ENCODE assay signal across 1 cellular context in the genomic region with DNA sequence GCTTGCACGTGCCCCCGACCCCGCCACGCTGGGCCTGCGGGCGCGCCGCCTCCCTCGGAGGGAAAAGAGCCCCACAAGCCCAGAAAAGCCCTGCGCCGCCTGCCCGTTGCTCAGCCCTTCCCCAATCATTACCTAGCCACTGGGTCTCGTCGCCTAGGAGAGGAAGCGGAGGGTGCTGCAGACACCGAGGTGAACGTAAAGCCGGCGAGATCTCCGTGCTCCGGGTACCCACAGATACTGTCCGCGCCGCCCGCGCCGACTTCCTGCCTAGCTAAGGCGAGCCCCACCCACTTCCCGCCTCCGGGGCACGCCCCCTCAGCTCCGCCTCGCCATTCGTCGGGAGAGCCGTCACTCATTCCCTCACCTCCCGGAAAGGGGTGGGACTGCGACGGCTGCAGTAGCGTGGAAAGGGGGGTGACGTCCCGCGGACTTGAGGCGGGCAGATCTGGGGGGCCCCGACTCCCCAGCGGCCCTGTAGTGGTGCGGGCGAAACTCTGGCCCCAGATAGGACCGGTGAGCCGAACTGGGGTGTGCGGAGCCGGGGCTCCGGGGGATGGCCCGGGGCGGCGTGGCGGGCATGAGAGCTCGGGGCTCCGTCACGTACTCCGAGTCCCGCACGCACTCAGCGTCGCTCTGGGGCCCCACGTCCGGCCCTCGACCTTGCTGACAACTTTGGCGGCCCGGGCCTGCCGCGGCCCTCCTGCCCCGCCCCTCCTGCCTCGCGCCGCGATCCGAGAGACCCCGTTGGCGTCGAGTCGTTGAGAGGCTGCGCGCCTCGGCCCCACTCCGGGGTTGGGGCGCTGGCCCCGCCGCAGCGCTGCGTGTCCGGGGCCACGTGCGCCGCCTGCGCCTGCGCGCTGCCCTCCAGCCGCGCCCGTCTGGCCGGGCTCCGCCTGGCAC.
TF ChIP-seq lines count a peak whose summit lies in the region.

A gene (minus strand): TSS at position 239 of the 900 bp plus-strand sequence. CDS start 3,778 bp downstream, outside the sequence.

TF ChIP-seq in WTC11, 78 proteins besides CTCF, POLR2A, EP300 and RAD21 (continued from another document and continues in another):
- no peak for TF ChIP-seq FOXJ3 (CRISPR knock-in tag; IDR thresholded peaks at IDR 0.05; ENCODE audit: borderline replicate concordance)
- TF ChIP-seq, protein P1, sequence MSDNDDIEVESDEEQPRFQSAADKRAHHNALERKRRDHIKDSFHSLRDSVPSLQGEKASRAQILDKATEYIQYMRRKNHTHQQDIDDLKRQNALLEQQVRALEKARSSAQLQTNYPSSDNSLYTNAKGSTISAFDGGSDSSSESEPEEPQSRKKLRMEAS (CRISPR knock-in tag; IDR thresholded peaks at IDR 0.05): peak; percentile 95
- TF ChIP-seq, protein P2, sequence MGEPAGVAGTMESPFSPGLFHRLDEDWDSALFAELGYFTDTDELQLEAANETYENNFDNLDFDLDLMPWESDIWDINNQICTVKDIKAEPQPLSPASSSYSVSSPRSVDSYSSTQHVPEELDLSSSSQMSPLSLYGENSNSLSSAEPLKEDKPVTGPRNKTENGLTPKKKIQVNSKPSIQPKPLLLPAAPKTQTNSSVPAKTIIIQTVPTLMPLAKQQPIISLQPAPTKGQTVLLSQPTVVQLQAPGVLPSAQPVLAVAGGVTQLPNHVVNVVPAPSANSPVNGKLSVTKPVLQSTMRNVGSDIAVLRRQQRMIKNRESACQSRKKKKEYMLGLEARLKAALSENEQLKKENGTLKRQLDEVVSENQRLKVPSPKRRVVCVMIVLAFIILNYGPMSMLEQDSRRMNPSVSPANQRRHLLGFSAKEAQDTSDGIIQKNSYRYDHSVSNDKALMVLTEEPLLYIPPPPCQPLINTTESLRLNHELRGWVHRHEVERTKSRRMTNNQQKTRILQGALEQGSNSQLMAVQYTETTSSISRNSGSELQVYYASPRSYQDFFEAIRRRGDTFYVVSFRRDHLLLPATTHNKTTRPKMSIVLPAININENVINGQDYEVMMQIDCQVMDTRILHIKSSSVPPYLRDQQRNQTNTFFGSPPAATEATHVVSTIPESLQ (CRISPR knock-in tag; IDR thresholded peaks at IDR 0.05): no peak
- TF ChIP-seq, protein P3, sequence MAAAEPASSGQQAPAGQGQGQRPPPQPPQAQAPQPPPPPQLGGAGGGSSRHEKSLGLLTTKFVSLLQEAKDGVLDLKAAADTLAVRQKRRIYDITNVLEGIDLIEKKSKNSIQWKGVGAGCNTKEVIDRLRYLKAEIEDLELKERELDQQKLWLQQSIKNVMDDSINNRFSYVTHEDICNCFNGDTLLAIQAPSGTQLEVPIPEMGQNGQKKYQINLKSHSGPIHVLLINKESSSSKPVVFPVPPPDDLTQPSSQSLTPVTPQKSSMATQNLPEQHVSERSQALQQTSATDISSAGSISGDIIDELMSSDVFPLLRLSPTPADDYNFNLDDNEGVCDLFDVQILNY (CRISPR knock-in tag; IDR thresholded peaks at IDR 0.05): peak; percentile 33
- peak; percentile 83 for TF ChIP-seq ETV6 (CRISPR knock-in tag; IDR thresholded peaks at IDR 0.05)
- TF ChIP-seq, protein P4, sequence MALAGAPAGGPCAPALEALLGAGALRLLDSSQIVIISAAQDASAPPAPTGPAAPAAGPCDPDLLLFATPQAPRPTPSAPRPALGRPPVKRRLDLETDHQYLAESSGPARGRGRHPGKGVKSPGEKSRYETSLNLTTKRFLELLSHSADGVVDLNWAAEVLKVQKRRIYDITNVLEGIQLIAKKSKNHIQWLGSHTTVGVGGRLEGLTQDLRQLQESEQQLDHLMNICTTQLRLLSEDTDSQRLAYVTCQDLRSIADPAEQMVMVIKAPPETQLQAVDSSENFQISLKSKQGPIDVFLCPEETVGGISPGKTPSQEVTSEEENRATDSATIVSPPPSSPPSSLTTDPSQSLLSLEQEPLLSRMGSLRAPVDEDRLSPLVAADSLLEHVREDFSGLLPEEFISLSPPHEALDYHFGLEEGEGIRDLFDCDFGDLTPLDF (CRISPR knock-in tag; IDR thresholded peaks at IDR 0.05): peak; percentile 85; the same call in 1 of the 2 replicates
- TF ChIP-seq TEAD1 (CRISPR knock-in tag; IDR thresholded peaks at IDR 0.05): peak; percentile 97
- TF ChIP-seq, protein P5, sequence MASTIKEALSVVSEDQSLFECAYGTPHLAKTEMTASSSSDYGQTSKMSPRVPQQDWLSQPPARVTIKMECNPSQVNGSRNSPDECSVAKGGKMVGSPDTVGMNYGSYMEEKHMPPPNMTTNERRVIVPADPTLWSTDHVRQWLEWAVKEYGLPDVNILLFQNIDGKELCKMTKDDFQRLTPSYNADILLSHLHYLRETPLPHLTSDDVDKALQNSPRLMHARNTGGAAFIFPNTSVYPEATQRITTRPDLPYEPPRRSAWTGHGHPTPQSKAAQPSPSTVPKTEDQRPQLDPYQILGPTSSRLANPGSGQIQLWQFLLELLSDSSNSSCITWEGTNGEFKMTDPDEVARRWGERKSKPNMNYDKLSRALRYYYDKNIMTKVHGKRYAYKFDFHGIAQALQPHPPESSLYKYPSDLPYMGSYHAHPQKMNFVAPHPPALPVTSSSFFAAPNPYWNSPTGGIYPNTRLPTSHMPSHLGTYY (CRISPR knock-in tag; IDR thresholded peaks at IDR 0.05): no peak
- TF ChIP-seq, protein P6, sequence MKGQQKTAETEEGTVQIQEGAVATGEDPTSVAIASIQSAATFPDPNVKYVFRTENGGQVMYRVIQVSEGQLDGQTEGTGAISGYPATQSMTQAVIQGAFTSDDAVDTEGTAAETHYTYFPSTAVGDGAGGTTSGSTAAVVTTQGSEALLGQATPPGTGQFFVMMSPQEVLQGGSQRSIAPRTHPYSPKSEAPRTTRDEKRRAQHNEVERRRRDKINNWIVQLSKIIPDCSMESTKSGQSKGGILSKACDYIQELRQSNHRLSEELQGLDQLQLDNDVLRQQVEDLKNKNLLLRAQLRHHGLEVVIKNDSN (CRISPR knock-in tag; IDR thresholded peaks at IDR 0.05): peak; percentile 18
- TF ChIP-seq, protein P7, sequence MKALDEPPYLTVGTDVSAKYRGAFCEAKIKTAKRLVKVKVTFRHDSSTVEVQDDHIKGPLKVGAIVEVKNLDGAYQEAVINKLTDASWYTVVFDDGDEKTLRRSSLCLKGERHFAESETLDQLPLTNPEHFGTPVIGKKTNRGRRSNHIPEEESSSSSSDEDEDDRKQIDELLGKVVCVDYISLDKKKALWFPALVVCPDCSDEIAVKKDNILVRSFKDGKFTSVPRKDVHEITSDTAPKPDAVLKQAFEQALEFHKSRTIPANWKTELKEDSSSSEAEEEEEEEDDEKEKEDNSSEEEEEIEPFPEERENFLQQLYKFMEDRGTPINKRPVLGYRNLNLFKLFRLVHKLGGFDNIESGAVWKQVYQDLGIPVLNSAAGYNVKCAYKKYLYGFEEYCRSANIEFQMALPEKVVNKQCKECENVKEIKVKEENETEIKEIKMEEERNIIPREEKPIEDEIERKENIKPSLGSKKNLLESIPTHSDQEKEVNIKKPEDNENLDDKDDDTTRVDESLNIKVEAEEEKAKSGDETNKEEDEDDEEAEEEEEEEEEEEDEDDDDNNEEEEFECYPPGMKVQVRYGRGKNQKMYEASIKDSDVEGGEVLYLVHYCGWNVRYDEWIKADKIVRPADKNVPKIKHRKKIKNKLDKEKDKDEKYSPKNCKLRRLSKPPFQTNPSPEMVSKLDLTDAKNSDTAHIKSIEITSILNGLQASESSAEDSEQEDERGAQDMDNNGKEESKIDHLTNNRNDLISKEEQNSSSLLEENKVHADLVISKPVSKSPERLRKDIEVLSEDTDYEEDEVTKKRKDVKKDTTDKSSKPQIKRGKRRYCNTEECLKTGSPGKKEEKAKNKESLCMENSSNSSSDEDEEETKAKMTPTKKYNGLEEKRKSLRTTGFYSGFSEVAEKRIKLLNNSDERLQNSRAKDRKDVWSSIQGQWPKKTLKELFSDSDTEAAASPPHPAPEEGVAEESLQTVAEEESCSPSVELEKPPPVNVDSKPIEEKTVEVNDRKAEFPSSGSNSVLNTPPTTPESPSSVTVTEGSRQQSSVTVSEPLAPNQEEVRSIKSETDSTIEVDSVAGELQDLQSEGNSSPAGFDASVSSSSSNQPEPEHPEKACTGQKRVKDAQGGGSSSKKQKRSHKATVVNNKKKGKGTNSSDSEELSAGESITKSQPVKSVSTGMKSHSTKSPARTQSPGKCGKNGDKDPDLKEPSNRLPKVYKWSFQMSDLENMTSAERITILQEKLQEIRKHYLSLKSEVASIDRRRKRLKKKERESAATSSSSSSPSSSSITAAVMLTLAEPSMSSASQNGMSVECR (CRISPR knock-in tag; IDR thresholded peaks at IDR 0.05; ENCODE audit: borderline replicate concordance): peak; percentile 94
- TF ChIP-seq ZNF219 (CRISPR knock-in tag; IDR thresholded peaks at IDR 0.05; ENCODE audit: borderline replicate concordance): peak; percentile 63; the same call in 1 of the 2 replicates
- TF ChIP-seq ESRRA (CRISPR knock-in tag; IDR thresholded peaks at IDR 0.05; ENCODE audit: borderline replicate concordance): peak; percentile 98
- TF ChIP-seq ZBTB21 (CRISPR knock-in tag; IDR thresholded peaks at IDR 0.05; ENCODE audit: borderline replicate concordance): no peak
- TF ChIP-seq, protein P8, sequence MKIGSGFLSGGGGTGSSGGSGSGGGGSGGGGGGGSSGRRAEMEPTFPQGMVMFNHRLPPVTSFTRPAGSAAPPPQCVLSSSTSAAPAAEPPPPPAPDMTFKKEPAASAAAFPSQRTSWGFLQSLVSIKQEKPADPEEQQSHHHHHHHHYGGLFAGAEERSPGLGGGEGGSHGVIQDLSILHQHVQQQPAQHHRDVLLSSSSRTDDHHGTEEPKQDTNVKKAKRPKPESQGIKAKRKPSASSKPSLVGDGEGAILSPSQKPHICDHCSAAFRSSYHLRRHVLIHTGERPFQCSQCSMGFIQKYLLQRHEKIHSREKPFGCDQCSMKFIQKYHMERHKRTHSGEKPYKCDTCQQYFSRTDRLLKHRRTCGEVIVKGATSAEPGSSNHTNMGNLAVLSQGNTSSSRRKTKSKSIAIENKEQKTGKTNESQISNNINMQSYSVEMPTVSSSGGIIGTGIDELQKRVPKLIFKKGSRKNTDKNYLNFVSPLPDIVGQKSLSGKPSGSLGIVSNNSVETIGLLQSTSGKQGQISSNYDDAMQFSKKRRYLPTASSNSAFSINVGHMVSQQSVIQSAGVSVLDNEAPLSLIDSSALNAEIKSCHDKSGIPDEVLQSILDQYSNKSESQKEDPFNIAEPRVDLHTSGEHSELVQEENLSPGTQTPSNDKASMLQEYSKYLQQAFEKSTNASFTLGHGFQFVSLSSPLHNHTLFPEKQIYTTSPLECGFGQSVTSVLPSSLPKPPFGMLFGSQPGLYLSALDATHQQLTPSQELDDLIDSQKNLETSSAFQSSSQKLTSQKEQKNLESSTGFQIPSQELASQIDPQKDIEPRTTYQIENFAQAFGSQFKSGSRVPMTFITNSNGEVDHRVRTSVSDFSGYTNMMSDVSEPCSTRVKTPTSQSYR (CRISPR knock-in tag; IDR thresholded peaks at IDR 0.05): no peak
- TF ChIP-seq NFYB (CRISPR knock-in tag; conservative IDR thresholded peaks at IDR 0.05; ENCODE audit: low read depth): peak; percentile 98
- TF ChIP-seq, protein P9, sequence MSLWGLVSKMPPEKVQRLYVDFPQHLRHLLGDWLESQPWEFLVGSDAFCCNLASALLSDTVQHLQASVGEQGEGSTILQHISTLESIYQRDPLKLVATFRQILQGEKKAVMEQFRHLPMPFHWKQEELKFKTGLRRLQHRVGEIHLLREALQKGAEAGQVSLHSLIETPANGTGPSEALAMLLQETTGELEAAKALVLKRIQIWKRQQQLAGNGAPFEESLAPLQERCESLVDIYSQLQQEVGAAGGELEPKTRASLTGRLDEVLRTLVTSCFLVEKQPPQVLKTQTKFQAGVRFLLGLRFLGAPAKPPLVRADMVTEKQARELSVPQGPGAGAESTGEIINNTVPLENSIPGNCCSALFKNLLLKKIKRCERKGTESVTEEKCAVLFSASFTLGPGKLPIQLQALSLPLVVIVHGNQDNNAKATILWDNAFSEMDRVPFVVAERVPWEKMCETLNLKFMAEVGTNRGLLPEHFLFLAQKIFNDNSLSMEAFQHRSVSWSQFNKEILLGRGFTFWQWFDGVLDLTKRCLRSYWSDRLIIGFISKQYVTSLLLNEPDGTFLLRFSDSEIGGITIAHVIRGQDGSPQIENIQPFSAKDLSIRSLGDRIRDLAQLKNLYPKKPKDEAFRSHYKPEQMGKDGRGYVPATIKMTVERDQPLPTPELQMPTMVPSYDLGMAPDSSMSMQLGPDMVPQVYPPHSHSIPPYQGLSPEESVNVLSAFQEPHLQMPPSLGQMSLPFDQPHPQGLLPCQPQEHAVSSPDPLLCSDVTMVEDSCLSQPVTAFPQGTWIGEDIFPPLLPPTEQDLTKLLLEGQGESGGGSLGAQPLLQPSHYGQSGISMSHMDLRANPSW (CRISPR knock-in tag; conservative IDR thresholded peaks at IDR 0.05; ENCODE audit: low read depth): no peak
- peak; percentile 98 for TF ChIP-seq FOXP1 (CRISPR knock-in tag; IDR thresholded peaks at IDR 0.05; ENCODE audit: borderline replicate concordance)
- TF ChIP-seq, protein P10, sequence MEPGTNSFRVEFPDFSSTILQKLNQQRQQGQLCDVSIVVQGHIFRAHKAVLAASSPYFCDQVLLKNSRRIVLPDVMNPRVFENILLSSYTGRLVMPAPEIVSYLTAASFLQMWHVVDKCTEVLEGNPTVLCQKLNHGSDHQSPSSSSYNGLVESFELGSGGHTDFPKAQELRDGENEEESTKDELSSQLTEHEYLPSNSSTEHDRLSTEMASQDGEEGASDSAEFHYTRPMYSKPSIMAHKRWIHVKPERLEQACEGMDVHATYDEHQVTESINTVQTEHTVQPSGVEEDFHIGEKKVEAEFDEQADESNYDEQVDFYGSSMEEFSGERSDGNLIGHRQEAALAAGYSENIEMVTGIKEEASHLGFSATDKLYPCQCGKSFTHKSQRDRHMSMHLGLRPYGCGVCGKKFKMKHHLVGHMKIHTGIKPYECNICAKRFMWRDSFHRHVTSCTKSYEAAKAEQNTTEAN (CRISPR knock-in tag; IDR thresholded peaks at IDR 0.05): peak; percentile 75
- TF ChIP-seq, protein P11, sequence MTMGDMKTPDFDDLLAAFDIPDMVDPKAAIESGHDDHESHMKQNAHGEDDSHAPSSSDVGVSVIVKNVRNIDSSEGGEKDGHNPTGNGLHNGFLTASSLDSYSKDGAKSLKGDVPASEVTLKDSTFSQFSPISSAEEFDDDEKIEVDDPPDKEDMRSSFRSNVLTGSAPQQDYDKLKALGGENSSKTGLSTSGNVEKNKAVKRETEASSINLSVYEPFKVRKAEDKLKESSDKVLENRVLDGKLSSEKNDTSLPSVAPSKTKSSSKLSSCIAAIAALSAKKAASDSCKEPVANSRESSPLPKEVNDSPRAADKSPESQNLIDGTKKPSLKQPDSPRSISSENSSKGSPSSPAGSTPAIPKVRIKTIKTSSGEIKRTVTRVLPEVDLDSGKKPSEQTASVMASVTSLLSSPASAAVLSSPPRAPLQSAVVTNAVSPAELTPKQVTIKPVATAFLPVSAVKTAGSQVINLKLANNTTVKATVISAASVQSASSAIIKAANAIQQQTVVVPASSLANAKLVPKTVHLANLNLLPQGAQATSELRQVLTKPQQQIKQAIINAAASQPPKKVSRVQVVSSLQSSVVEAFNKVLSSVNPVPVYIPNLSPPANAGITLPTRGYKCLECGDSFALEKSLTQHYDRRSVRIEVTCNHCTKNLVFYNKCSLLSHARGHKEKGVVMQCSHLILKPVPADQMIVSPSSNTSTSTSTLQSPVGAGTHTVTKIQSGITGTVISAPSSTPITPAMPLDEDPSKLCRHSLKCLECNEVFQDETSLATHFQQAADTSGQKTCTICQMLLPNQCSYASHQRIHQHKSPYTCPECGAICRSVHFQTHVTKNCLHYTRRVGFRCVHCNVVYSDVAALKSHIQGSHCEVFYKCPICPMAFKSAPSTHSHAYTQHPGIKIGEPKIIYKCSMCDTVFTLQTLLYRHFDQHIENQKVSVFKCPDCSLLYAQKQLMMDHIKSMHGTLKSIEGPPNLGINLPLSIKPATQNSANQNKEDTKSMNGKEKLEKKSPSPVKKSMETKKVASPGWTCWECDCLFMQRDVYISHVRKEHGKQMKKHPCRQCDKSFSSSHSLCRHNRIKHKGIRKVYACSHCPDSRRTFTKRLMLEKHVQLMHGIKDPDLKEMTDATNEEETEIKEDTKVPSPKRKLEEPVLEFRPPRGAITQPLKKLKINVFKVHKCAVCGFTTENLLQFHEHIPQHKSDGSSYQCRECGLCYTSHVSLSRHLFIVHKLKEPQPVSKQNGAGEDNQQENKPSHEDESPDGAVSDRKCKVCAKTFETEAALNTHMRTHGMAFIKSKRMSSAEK (CRISPR knock-in tag; IDR thresholded peaks at IDR 0.05; ENCODE audit: borderline replicate concordance): no peak
